In genomic region chr2:175293776-175294175, GRCh38 we compare ENCODE assay signal across 23 cellular contexts.
"Had no signal": no experiment of that assay in that cellular context is flagged by ENCODE, and none has a peak within 500 bp of the region (broad histone marks: within the 10 kb centered on the region; RNA-seq: fewer than 3 reads in every experiment).

No MANE protein-coding gene starts in this region.

- H3K9me3 Mint-ChIP-seq: activated CD4-positive, alpha-beta memory T cell treated with anti-CD3 and anti-CD28 coated beads, Interleukin-2, amount 10 ng/mL, durations not matched to agents 7 days and 5 days; activated naive CD8-positive, alpha-beta T cell treated with anti-CD3 and anti-CD28 coated beads, Interleukin-2, amount 50 U/mL, for 24 hours; stimulated activated naive CD8-positive, alpha-beta T cell treated with anti-CD3 and anti-CD28 coated beads, Interleukin-15, Interleukin-2, amounts not matched to agents 100 ng/mL and 50 ng/mL, for 24 hours had no signal

- H3K4me3 Mint-ChIP-seq: activated CD4-positive, alpha-beta memory T cell treated with anti-CD3 and anti-CD28 coated beads, Interleukin-2, amount 10 ng/mL, durations not matched to agents 7 days and 5 days; activated naive CD8-positive, alpha-beta T cell treated with anti-CD3 and anti-CD28 coated beads, Interleukin-2, amount 50 U/mL, for 24 hours; memory B cell; nephron; stimulated activated naive CD8-positive, alpha-beta T cell treated with anti-CD3 and anti-CD28 coated beads, Interleukin-15, Interleukin-2, amounts not matched to agents 100 ng/mL and 50 ng/mL, for 24 hours had no signal

- H3K36me3 ChIP-seq: neutrophil, ovary, thyroid gland, upper lobe of right lung had no signal

- H3K4me1 Mint-ChIP-seq: activated CD4-positive, alpha-beta memory T cell treated with anti-CD3 and anti-CD28 coated beads, Interleukin-2, amount 10 ng/mL, durations not matched to agents 7 days and 5 days; activated naive CD8-positive, alpha-beta T cell treated with anti-CD3 and anti-CD28 coated beads, Interleukin-2, amount 50 U/mL, for 24 hours; memory B cell; nephron had no signal

- ATAC-seq: activated naive CD8-positive, alpha-beta T cell treated with anti-CD3 and anti-CD28 coated beads, Interleukin-2, amount 50 U/mL, for 24 hours; body of pancreas; left ventricle myocardium superior; psoas muscle; right cardiac atrium; upper lobe of right lung had no signal

- H3K27ac Mint-ChIP-seq: activated CD4-positive, alpha-beta memory T cell treated with anti-CD3 and anti-CD28 coated beads, Interleukin-2, amount 10 ng/mL, durations not matched to agents 7 days and 5 days; activated naive CD8-positive, alpha-beta T cell treated with anti-CD3 and anti-CD28 coated beads, Interleukin-2, amount 50 U/mL, for 24 hours; memory B cell; nephron; stimulated activated naive CD8-positive, alpha-beta T cell treated with anti-CD3 and anti-CD28 coated beads, Interleukin-15, Interleukin-2, amounts not matched to agents 100 ng/mL and 50 ng/mL, for 24 hours had no signal

- H3K27me3 ChIP-seq: body of pancreas, ovary, thyroid gland had no signal

- H3K27ac ChIP-seq: body of pancreas, dorsolateral prefrontal cortex, neutrophil, ovary, psoas muscle, thyroid gland, upper lobe of right lung had no signal

- DNase-seq: activated CD4-positive, alpha-beta memory T cell treated with anti-CD3 and anti-CD28 coated beads, Interleukin-2, amount 10 ng/mL, durations not matched to agents 7 days and 5 days; activated CD4-positive, alpha-beta T cell treated with anti-CD3 and anti-CD28 coated beads for 48 hours; activated effector memory CD4-positive, alpha-beta T cell treated with anti-CD3 and anti-CD28 coated beads, Interleukin-2, amount 50 U/mL, for 16 hours; activated naive CD4-positive, alpha-beta T cell treated with anti-CD3 and anti-CD28 coated beads, Interleukin-2, amount 50 U/mL, for 16 hours; activated naive CD8-positive, alpha-beta T cell treated with anti-CD3 and anti-CD28 coated beads, Interleukin-2, amount 50 U/mL, for 24 hours; anterior cingulate cortex; body of pancreas; caudate nucleus; dorsolateral prefrontal cortex; left ventricle myocardium superior; ovary; psoas muscle; right cardiac atrium; stimulated activated CD4-positive, alpha-beta T cell treated with anti-CD3 and anti-CD28 coated beads, Interleukin-12 subunit alpha, Interleukin-12 subunit beta, amount 100 ng/mL, for 4 hours; stimulated activated CD4-positive, alpha-beta T cell treated with anti-CD3 and anti-CD28 coated beads, Interleukin-4, amount 100 ng/mL, for 4 hours; substantia nigra; T-helper 2 cell; thyroid gland; upper lobe of right lung had no signal

- H3K4me1 ChIP-seq: body of pancreas, psoas muscle, thyroid gland, upper lobe of right lung had no signal

- H3K4me3 ChIP-seq: body of pancreas, dorsolateral prefrontal cortex, ovary, psoas muscle, thyroid gland, upper lobe of right lung had no signal

- H3K36me3 Mint-ChIP-seq: memory B cell had no signal

- H3K9me3 ChIP-seq: neutrophil, ovary, psoas muscle, thyroid gland, upper lobe of right lung had no signal
